In the genomic region with DNA sequence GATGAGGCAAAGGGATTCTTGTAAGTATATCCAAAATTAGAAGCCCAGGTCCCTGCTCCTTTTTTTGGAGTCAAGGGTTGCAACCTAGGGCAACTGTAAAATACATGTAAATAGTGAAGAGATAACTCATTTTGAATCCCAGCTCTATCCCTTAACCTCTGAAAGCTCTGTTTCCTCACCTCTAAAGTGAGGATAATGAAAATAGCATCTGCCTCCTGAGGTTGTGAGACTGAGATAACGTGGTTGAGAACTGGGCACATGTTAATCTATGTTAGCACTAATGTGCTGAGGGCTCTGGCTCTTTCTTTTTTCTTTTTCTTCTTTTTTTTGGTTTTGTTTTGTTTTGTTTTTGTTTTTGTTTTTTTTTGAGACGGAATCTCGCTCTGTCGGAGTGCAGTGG, we compare ENCODE assay signal across 24 cellular contexts. TPM values are rescaled to one million over a fixed set of nuclear protein-coding genes. Genes with fewer than 3 reads are reported as not detected.
A peak's percentile ranks its signal among the peaks of the same experiment; 100 is the strongest.
DNase-seq lines count a peak whose midpoint lies in the region; ATAC-seq, FAIRE-seq and TF ChIP-seq lines count a peak whose summit lies in the region.
"Had no signal": no experiment of that assay in that cellular context is flagged by ENCODE, and none has a peak within 500 bp of the region (broad histone marks: within the 10 kb centered on the region; RNA-seq: fewer than 3 reads in every experiment).

No MANE protein-coding gene starts in this region.

- DNase-seq in activated T-cell treated with anti-CD3 and anti-CD28 coated beads, Interleukin-2, amount 50 U/mL, for 72 hours, result no peak
- no peak for DNase-seq in activated T-cell treated with anti-CD3 and anti-CD28 coated beads, Interleukin-2, amount 50 U/mL, for 48 hours
- no peak for DNase-seq in GM12878 (ENCODE audit: low read depth, low spot score)
- DNase-seq in stimulated activated naive B cell treated with anti-CD40 and anti-IgM and Interleukin-4, amounts not matched to agents 10 μg/mL and 1 μg/mL and 100 μg/mL, for 72 hours, result no peak
- DNase-seq: 8988T, ACHN, DMS153, DND-41, HCEC 1CT, MG63, NCI-H1105 treated with DMSO at 0.1 percent for 48 hours, NCI-H146, NCI-H1930, NCI-H446 treated with DMSO at 0.1 percent for 48 hours, NCI-H526, NCI-H82, PC-9 had no signal

- no peak for TF ChIP-seq POLR2A in GM12878 (IDR thresholded peaks at IDR 0.05; ENCODE audit: low read depth, low read length)

- intact Hi-C loops in GM12878 (cut with micrococcal nuclease; ENCODE audit: unreplicated experiment), result no loop called here

- no peak for TF ChIP-seq EP300 in GM12878 (IDR thresholded peaks at IDR 0.05; ENCODE audit: borderline replicate concordance in 1 of 2, control insufficient read depth in 1 of 2, low read depth in 2 of 2, low read length in 2 of 2)

- BruUV-seq in GM12878 (replicated peaks; lab: Mats Ljungman, UMichigan), result no TSS peak

- no peaks in the 10 kb centered on the region for H3K27me3 ChIP-seq in HUES48 (ENCODE audit: control insufficient read depth, insufficient read depth, low read length)
- H3K27me3 ChIP-seq in GM12878 (replicated peaks in 1 of 2; ENCODE audit: control insufficient read depth in 2 of 2, insufficient read depth in 2 of 2, low read length in 1 of 2), result no peaks in the 10 kb centered on the region
- H3K27me3 ChIP-seq: MG63, SJSA1 had no signal

- H3K9me3 ChIP-seq in HUES48 (ENCODE audit: control insufficient read depth, insufficient read depth, low read length) (no peaks in the 10 kb centered on the region), GM12878 (replicated peaks; ENCODE audit: control insufficient read depth, insufficient read depth, low read length) (no peaks in the 10 kb centered on the region; the same call in 2 of the 3 replicates)
- H3K9me3 ChIP-seq: MG63, SJSA1 had no signal

- in situ Hi-C loops in GM12878 (cut with MboI), result no loop called here

- no peak for TF ChIP-seq RAD21 in GM12878 (IDR thresholded peaks at IDR 0.05; ENCODE audit: insufficient read depth, low read depth, low read length)

- TF ChIP-seq CTCF in GM12878 (IDR thresholded peaks at IDR 0.05 in 2 of 3, conservative IDR thresholded peaks at IDR 0.05 in 1 of 3; ENCODE audit: control insufficient read depth in 2 of 3, extremely low read depth in 1 of 3, insufficient read depth in 1 of 3, low read depth in 3 of 3, low read length in 3 of 3), result no peak

- H3K4me3 ChIP-seq in HUES48 (ENCODE audit: low read depth, low read length), result no peak overlapping the region
- H3K4me3 ChIP-seq in GM12878, result no peak overlapping the region
- H3K4me3 ChIP-seq: MG63, PC-9, SJSA1 had no signal

- 0 out of 2 replicates have a peak overlapping the region, but pooled peaks have one; percentile 30 for H3K4me2 ChIP-seq in GM12878 (ENCODE audit: control insufficient read depth, insufficient read depth)
- H3K4me2 ChIP-seq: PC-9 had no signal

- peaks cover 15 to 37% of the 10 kb centered on the region in 2 donors for H3K36me3 Mint-ChIP-seq in activated T-cell treated with anti-CD3 and anti-CD28 coated beads, Interleukin-2, amount 50 U/mL, for 72 hours (ENCODE audit: insufficient read depth in 2 of 2)
- H3K36me3 Mint-ChIP-seq in stimulated activated memory B cell treated with anti-CD40 and anti-IgM and Interleukin-4, amounts not matched to agents 10 μg/mL and 1 μg/mL and 100 μg/mL, for 72 hours, result peaks cover 33% of the 10 kb centered on the region
- peaks cover 24 to 37% of the 10 kb centered on the region in 2 donors for H3K36me3 Mint-ChIP-seq in stimulated activated naive B cell treated with anti-CD40 and anti-IgM and Interleukin-4, amounts not matched to agents 10 μg/mL and 1 μg/mL and 100 μg/mL, for 72 hours

- no peak for FAIRE-seq in GM12878 (lab: Jason Lieb, UNC)
- FAIRE-seq: GM18507, HepG2 had no signal

- H3K9ac ChIP-seq in HUES48 (ENCODE audit: low read depth, low read length) (no peak overlapping the region), GM12878 (ENCODE audit: control insufficient read depth, insufficient read depth, low read length) (no peak overlapping the region)

- no peak overlapping the region for H2AFZ ChIP-seq in GM12878 (ENCODE audit: control insufficient read depth, low read depth, low read length)
- H2AFZ ChIP-seq: PC-9 had no signal

- H3K27ac ChIP-seq in HUES48 (ENCODE audit: low read depth, low read length) (peak overlapping the region; percentile 77), GM12878 (ENCODE audit: control insufficient read depth, insufficient read depth) (no peak overlapping the region)
- H3K27ac ChIP-seq: PC-9, SJSA1 had no signal

- H3K9me3 Mint-ChIP-seq in activated T-cell treated with anti-CD3 and anti-CD28 coated beads, Interleukin-2, amount 50 U/mL, for 72 hours, result peaks cover 0 to 2% of the 10 kb centered on the region in 2 donors
- H3K9me3 Mint-ChIP-seq in stimulated activated memory B cell treated with anti-CD40 and anti-IgM and Interleukin-4, amounts not matched to agents 10 μg/mL and 1 μg/mL and 100 μg/mL, for 72 hours, result no peaks in the 10 kb centered on the region
- H3K9me3 Mint-ChIP-seq in stimulated activated naive B cell treated with anti-CD40 and anti-IgM and Interleukin-4, amounts not matched to agents 10 μg/mL and 1 μg/mL and 100 μg/mL, for 72 hours, result peaks cover 2 to 4% of the 10 kb centered on the region in 2 donors

- H3K27ac Mint-ChIP-seq in activated T-cell treated with anti-CD3 and anti-CD28 coated beads, Interleukin-2, amount 50 U/mL, for 72 hours, result peak overlapping the region; percentile 54
- peak overlapping the region; percentile 37 for H3K27ac Mint-ChIP-seq in stimulated activated memory B cell treated with anti-CD40 and anti-IgM and Interleukin-4, amounts not matched to agents 10 μg/mL and 1 μg/mL and 100 μg/mL, for 72 hours
- no peak overlapping the region for H3K27ac Mint-ChIP-seq in stimulated activated naive B cell treated with anti-CD40 and anti-IgM and Interleukin-4, amounts not matched to agents 10 μg/mL and 1 μg/mL and 100 μg/mL, for 72 hours

- peaks cover 47% of the 10 kb centered on the region for H3K36me3 ChIP-seq in HUES48 (ENCODE audit: control insufficient read depth, insufficient read depth, low read length)
- H3K36me3 ChIP-seq in GM12878 (ENCODE audit: control insufficient read depth in 2 of 2, insufficient read depth in 2 of 2, low read length in 1 of 2), result peaks cover 0 to 12% of the 10 kb centered on the region in 2 experiments; a peak in 1 of 4 replicates

- RAD21 ChIA-PET in GM12878 (lab: Charles Lee; ENCODE audit: unreplicated experiment), result no interaction called here

- WGBS in GM12878 (ENCODE audit: insufficient coverage, insufficient replicate concordance, low lambda C conversion rate, missing lambda C conversion rate), result 68% methylated on average over 2 of the region's 4 CpGs

- peaks cover 39% of the 10 kb centered on the region for H3K4me1 Mint-ChIP-seq in activated T-cell treated with anti-CD3 and anti-CD28 coated beads, Interleukin-2, amount 50 U/mL, for 72 hours (ENCODE audit: low read depth)
- peaks cover 29% of the 10 kb centered on the region for H3K4me1 Mint-ChIP-seq in stimulated activated memory B cell treated with anti-CD40 and anti-IgM and Interleukin-4, amounts not matched to agents 10 μg/mL and 1 μg/mL and 100 μg/mL, for 72 hours
- H3K4me1 Mint-ChIP-seq in stimulated activated naive B cell treated with anti-CD40 and anti-IgM and Interleukin-4, amounts not matched to agents 10 μg/mL and 1 μg/mL and 100 μg/mL, for 72 hours, result peaks cover 10 to 26% of the 10 kb centered on the region in 2 donors

- CTCF ChIA-PET in GM12878 (lab: Yijun Ruan, JAX), result interaction anchor here (0.7 to 2.8 kb wide), 4 partner anchors 10 to 208 kb away, joined by 3 to 10 read pairs (median 4); partner anchors contain the start of gene SEC22C

- H4K20me1 ChIP-seq in GM12878 (ENCODE audit: control insufficient read depth, insufficient read depth), result no peaks in the 10 kb centered on the region

- H3K4me3 Mint-ChIP-seq in activated T-cell treated with anti-CD3 and anti-CD28 coated beads, Interleukin-2, amount 50 U/mL, for 72 hours, result no peak overlapping the region
- H3K4me3 Mint-ChIP-seq in stimulated activated memory B cell treated with anti-CD40 and anti-IgM and Interleukin-4, amounts not matched to agents 10 μg/mL and 1 μg/mL and 100 μg/mL, for 72 hours, result no peak overlapping the region
- H3K4me3 Mint-ChIP-seq in stimulated activated naive B cell treated with anti-CD40 and anti-IgM and Interleukin-4, amounts not matched to agents 10 μg/mL and 1 μg/mL and 100 μg/mL, for 72 hours, result no peak overlapping the region

- POLR2A ChIA-PET in GM12878 (lab: Charles Lee), result interaction anchor here (1.3 kb wide), 1 partner anchor 13 kb away, joined by 3 read pairs; no protein-coding TSS in a partner anchor

- SMC1A ChIA-PET in GM12878 (lab: Charles Lee; ENCODE audit: uncharacterized antibody, unreplicated experiment), result interaction anchor here (1.2 kb wide), 1 partner anchor 15 kb away, joined by 4 read pairs; no protein-coding TSS in a partner anchor

- H3K4me1 ChIP-seq in HUES48 (ENCODE audit: control insufficient read depth, insufficient read depth, low read length) (peaks cover 29% of the 10 kb centered on the region), GM12878 (ENCODE audit: control insufficient read depth, insufficient read depth, low read length) (peaks cover 4% of the 10 kb centered on the region)

- H3K79me2 ChIP-seq in GM12878 (ENCODE audit: control insufficient read depth, insufficient read depth, low read length), result peaks cover 37% of the 10 kb centered on the region

- no peaks in the 10 kb centered on the region for H3K27me3 Mint-ChIP-seq in activated T-cell treated with anti-CD3 and anti-CD28 coated beads, Interleukin-2, amount 50 U/mL, for 72 hours (ENCODE audit: low read depth)
- H3K27me3 Mint-ChIP-seq in stimulated activated memory B cell treated with anti-CD40 and anti-IgM and Interleukin-4, amounts not matched to agents 10 μg/mL and 1 μg/mL and 100 μg/mL, for 72 hours, result no peaks in the 10 kb centered on the region
- no peaks in the 10 kb centered on the region for H3K27me3 Mint-ChIP-seq in stimulated activated naive B cell treated with anti-CD40 and anti-IgM and Interleukin-4, amounts not matched to agents 10 μg/mL and 1 μg/mL and 100 μg/mL, for 72 hours

- ATAC-seq in activated T-cell treated with anti-CD3 and anti-CD28 coated beads, Interleukin-2, amount 50 U/mL, for 72 hours (replicated peaks in 1 of 2), result no peak
- ATAC-seq in GM12878 (no peak), HG03108 (IDR thresholded peaks at IDR 0.05; ENCODE audit: unreplicated experiment) (no peak)
- ATAC-seq in stimulated activated memory B cell treated with anti-CD40 and anti-IgM and Interleukin-4, amounts not matched to agents 10 μg/mL and 1 μg/mL and 100 μg/mL, for 72 hours, result no peak
- ATAC-seq in stimulated activated naive B cell treated with anti-CD40 and anti-IgM and Interleukin-4, amounts not matched to agents 10 μg/mL and 1 μg/mL and 100 μg/mL, for 72 hours (replicated peaks), result no peak
- ATAC-seq: HepG2, Right ventricle myocardium inferior had no signal

RNA-seq across cellular contexts. Expression of gene NKTR, which starts 4.8 kb away (rescaled TPM):
- total RNA-seq in activated T-cell treated with anti-CD3 and anti-CD28 coated beads, Interleukin-2, amount 50 U/mL, for 72 hours, result 100 to 1,000 TPM; 109 to 111 TPM
- 778 and 789 TPM in 2 replicates for total RNA-seq in GM12878 (2013; cell fraction: nucleolus; rRNA removed)
- total RNA-seq in GM12878 (2014; rRNA removed) (59.6 and 72.6 TPM in 2 replicates), GM12878 (2014; rRNA removed; fragmentation: Illumina TruSeq; extraction: Trizol) (77.5 and 84.0 TPM in 2 replicates), GM12878 (2021) (45.0 and 51.1 TPM in 2 replicates)
- 36.3 TPM for polyA plus RNA-seq in GM12878 (2011; ENCODE audit: low read depth)
- polyA plus RNA-seq in GM12878 (2011; rRNA removed) (87.0 and 148 TPM in 2 replicates), GM12878 (2014; fragmentation: Illumina TruSeq; extraction: Trizol) (91.9 and 128 TPM in 2 replicates), GM12878 (2014; fragmentation: Nextera tagmentation; extraction: Ambion mirVana) (10 to 100 TPM; 15.3 to 27.8 TPM), GM12878 (2014; rRNA removed) (62.6 and 73.7 TPM in 2 replicates), GM12878 (2016; fragmentation: Nextera tagmentation; extraction: Ambion mirVana) (10 to 100 TPM; 40.0 to 46.0 TPM)
- 19.4 and 23.0 TPM in 2 replicates for polyA plus RNA-seq in GM12878 (2011; cell fraction: cytosol; rRNA removed)
- 209 and 223 TPM in 2 replicates for polyA plus RNA-seq in GM12878 (2011; cell fraction: nucleus; rRNA removed)
- 50.3 and 54.0 TPM in 2 replicates for polyA plus RNA-seq in GM12878 (2012)
- 49.7 and 59.7 TPM in 2 replicates for polyA minus RNA-seq in GM12878 (2011; rRNA and poly(A)+ RNA removed)
- 14.8 and 23.2 TPM in 2 replicates for polyA minus RNA-seq in GM12878 (2011; cell fraction: cytosol; rRNA and poly(A)+ RNA removed)
- 129 and 184 TPM in 2 replicates for polyA minus RNA-seq in GM12878 (2011; cell fraction: nucleus; rRNA and poly(A)+ RNA removed)

RNA-seq across cellular contexts. Expression of gene SS18L2, which starts 5.0 kb away (rescaled TPM):
- 10 to 100 TPM; 58.1 to 72.2 TPM for total RNA-seq in activated T-cell treated with anti-CD3 and anti-CD28 coated beads, Interleukin-2, amount 50 U/mL, for 72 hours
- total RNA-seq in GM12878 (2013; cell fraction: nucleolus; rRNA removed), result 10.6 and 11.8 TPM in 2 replicates
- total RNA-seq in GM12878 (2014; rRNA removed) (80.4 and 82.2 TPM in 2 replicates), GM12878 (2014; rRNA removed; fragmentation: Illumina TruSeq; extraction: Trizol) (58.5 and 65.2 TPM in 2 replicates), GM12878 (2021) (60.6 and 61.0 TPM in 2 replicates)
- polyA plus RNA-seq in GM12878 (2011; ENCODE audit: low read depth), result 118 TPM
- polyA plus RNA-seq in GM12878 (2011; rRNA removed) (137 and 199 TPM in 2 replicates), GM12878 (2014; fragmentation: Illumina TruSeq; extraction: Trizol) (80.7 and 96.7 TPM in 2 replicates), GM12878 (2014; fragmentation: Nextera tagmentation; extraction: Ambion mirVana) (100 to 1,000 TPM; 293 to 375 TPM), GM12878 (2014; rRNA removed) (85.4 and 97.5 TPM in 2 replicates), GM12878 (2016; fragmentation: Nextera tagmentation; extraction: Ambion mirVana) (100 to 1,000 TPM; 181 to 193 TPM)
- polyA plus RNA-seq in GM12878 (2011; cell fraction: cytosol; rRNA removed), result 56.8 and 60.7 TPM in 2 replicates
- polyA plus RNA-seq in GM12878 (2011; cell fraction: nucleus; rRNA removed), result 35.1 and 38.9 TPM in 2 replicates
- 77.2 and 92.3 TPM in 2 replicates for polyA plus RNA-seq in GM12878 (2012)
- 23.4 and 38.6 TPM in 2 replicates for polyA minus RNA-seq in GM12878 (2011; rRNA and poly(A)+ RNA removed)
- 10.7 and 22.6 TPM in 2 replicates for polyA minus RNA-seq in GM12878 (2011; cell fraction: cytosol; rRNA and poly(A)+ RNA removed)
- 16.4 and 19.8 TPM in 2 replicates for polyA minus RNA-seq in GM12878 (2011; cell fraction: nucleus; rRNA and poly(A)+ RNA removed)

RNA-seq across cellular contexts. Expression of gene SEC22C, which starts 13.9 kb away (rescaled TPM):
- 10 to 100 TPM; 60.6 to 66.4 TPM for total RNA-seq in activated T-cell treated with anti-CD3 and anti-CD28 coated beads, Interleukin-2, amount 50 U/mL, for 72 hours
- 49.4 and 57.2 TPM in 2 replicates for total RNA-seq in GM12878 (2013; cell fraction: nucleolus; rRNA removed)
- total RNA-seq in GM12878 (2014; rRNA removed) (45.0 and 56.6 TPM in 2 replicates), GM12878 (2014; rRNA removed; fragmentation: Illumina TruSeq; extraction: Trizol) (41.0 and 44.9 TPM in 2 replicates), GM12878 (2021) (35.8 and 36.2 TPM in 2 replicates)
- 18.2 TPM for polyA plus RNA-seq in GM12878 (2011; ENCODE audit: low read depth)
- polyA plus RNA-seq in GM12878 (2011; rRNA removed) (29.6 and 31.1 TPM in 2 replicates), GM12878 (2014; fragmentation: Illumina TruSeq; extraction: Trizol) (39.5 and 47.5 TPM in 2 replicates), GM12878 (2014; fragmentation: Nextera tagmentation; extraction: Ambion mirVana) (10 to 100 TPM; 15.6 to 19.3 TPM), GM12878 (2014; rRNA removed) (38.6 and 44.4 TPM in 2 replicates), GM12878 (2016; fragmentation: Nextera tagmentation; extraction: Ambion mirVana) (10 to 100 TPM; 46.0 to 47.0 TPM)
- polyA plus RNA-seq in GM12878 (2011; cell fraction: cytosol; rRNA removed), result 25.3 and 26.2 TPM in 2 replicates
- 17.2 and 19.9 TPM in 2 replicates for polyA plus RNA-seq in GM12878 (2011; cell fraction: nucleus; rRNA removed)
- 19.5 and 21.3 TPM in 2 replicates for polyA plus RNA-seq in GM12878 (2012)
- polyA minus RNA-seq in GM12878 (2011; rRNA and poly(A)+ RNA removed), result 21.8 and 21.9 TPM in 2 replicates
- 6.8 and 10.2 TPM in 2 replicates for polyA minus RNA-seq in GM12878 (2011; cell fraction: cytosol; rRNA and poly(A)+ RNA removed)
- polyA minus RNA-seq in GM12878 (2011; cell fraction: nucleus; rRNA and poly(A)+ RNA removed), result 4.8 and 8.6 TPM in 2 replicates

RNA-seq across cellular contexts. Expression of gene ZBTB47, which starts 57.8 kb away (rescaled TPM):
- under 1 TPM; 0.55 to 0.69 TPM for total RNA-seq in activated T-cell treated with anti-CD3 and anti-CD28 coated beads, Interleukin-2, amount 50 U/mL, for 72 hours
- total RNA-seq in GM12878 (2013; cell fraction: nucleolus; rRNA removed), result 6.0 and 7.1 TPM in 2 replicates
- total RNA-seq in GM12878 (2014; rRNA removed) (3.1 TPM in 2 replicates), GM12878 (2014; rRNA removed; fragmentation: Illumina TruSeq; extraction: Trizol) (1.0 TPM in 2 replicates), GM12878 (2021) (3.1 and 3.4 TPM in 2 replicates)
- 0.79 TPM for polyA plus RNA-seq in GM12878 (2011; ENCODE audit: low read depth)
- polyA plus RNA-seq in GM12878 (2011; rRNA removed) (0.37 and 0.92 TPM in 2 replicates), GM12878 (2014; fragmentation: Illumina TruSeq; extraction: Trizol) (0.49 and 1.1 TPM in 2 replicates), GM12878 (2014; fragmentation: Nextera tagmentation; extraction: Ambion mirVana) (under 1 TPM in 1 of 2 experiments, not detected in 1; 0.04 TPM), GM12878 (2014; rRNA removed) (2.0 and 2.3 TPM in 2 replicates), GM12878 (2016; fragmentation: Nextera tagmentation; extraction: Ambion mirVana) (under 1 TPM; 0.06 to 0.12 TPM)
- 1.1 and 1.6 TPM in 2 replicates for polyA plus RNA-seq in GM12878 (2011; cell fraction: cytosol; rRNA removed)
- 4.2 and 4.7 TPM in 2 replicates for polyA plus RNA-seq in GM12878 (2011; cell fraction: nucleus; rRNA removed)
- polyA plus RNA-seq in GM12878 (2012), result 1.7 and 2.0 TPM in 2 replicates
- 1.7 and 3.1 TPM in 2 replicates for polyA minus RNA-seq in GM12878 (2011; rRNA and poly(A)+ RNA removed)
- polyA minus RNA-seq in GM12878 (2011; cell fraction: cytosol; rRNA and poly(A)+ RNA removed), result 0.67 and 0.73 TPM in 2 replicates
- polyA minus RNA-seq in GM12878 (2011; cell fraction: nucleus; rRNA and poly(A)+ RNA removed), result 1.9 and 4.0 TPM in 2 replicates
